In genomic region chr10:78991187-78991586, GRCh38 we compare ENCODE assay signal across 1 cellular context.
TF ChIP-seq lines count a peak whose summit lies in the region.

No MANE protein-coding gene starts in this region.

TF ChIP-seq in GM23338, 12 proteins besides CTCF, POLR2A, EP300 and RAD21 (continued from another document):
- no peak for TF ChIP-seq JUNB (IDR thresholded peaks at IDR 0.05; ENCODE audit: unreplicated experiment)
- TF ChIP-seq EZH2phosphoT487 (IDR thresholded peaks at IDR 0.05; ENCODE audit: unreplicated experiment), result no peak
- TF ChIP-seq ZNF331 (CRISPR knock-in tag; IDR thresholded peaks at IDR 0.05; ENCODE audit: low read depth), result no peak
- no peak for TF ChIP-seq EZH2 (IDR thresholded peaks at IDR 0.05; ENCODE audit: low read depth, unreplicated experiment)
- no peak for TF ChIP-seq CREB1 (CRISPR knock-in tag; IDR thresholded peaks at IDR 0.05; ENCODE audit: low read depth)
- no peak for TF ChIP-seq STAT1 (IDR thresholded peaks at IDR 0.05; ENCODE audit: unreplicated experiment)
- TF ChIP-seq REST (IDR thresholded peaks at IDR 0.05; ENCODE audit: unreplicated experiment), result no peak
- TF ChIP-seq POLR2AphosphoS5 (IDR thresholded peaks at IDR 0.05; ENCODE audit: low read depth), result no peak
- no peak for TF ChIP-seq NANOG (IDR thresholded peaks at IDR 0.05; ENCODE audit: borderline replicate concordance)
